1 cellular context compared by ENCODE assay signal in the genomic region with DNA sequence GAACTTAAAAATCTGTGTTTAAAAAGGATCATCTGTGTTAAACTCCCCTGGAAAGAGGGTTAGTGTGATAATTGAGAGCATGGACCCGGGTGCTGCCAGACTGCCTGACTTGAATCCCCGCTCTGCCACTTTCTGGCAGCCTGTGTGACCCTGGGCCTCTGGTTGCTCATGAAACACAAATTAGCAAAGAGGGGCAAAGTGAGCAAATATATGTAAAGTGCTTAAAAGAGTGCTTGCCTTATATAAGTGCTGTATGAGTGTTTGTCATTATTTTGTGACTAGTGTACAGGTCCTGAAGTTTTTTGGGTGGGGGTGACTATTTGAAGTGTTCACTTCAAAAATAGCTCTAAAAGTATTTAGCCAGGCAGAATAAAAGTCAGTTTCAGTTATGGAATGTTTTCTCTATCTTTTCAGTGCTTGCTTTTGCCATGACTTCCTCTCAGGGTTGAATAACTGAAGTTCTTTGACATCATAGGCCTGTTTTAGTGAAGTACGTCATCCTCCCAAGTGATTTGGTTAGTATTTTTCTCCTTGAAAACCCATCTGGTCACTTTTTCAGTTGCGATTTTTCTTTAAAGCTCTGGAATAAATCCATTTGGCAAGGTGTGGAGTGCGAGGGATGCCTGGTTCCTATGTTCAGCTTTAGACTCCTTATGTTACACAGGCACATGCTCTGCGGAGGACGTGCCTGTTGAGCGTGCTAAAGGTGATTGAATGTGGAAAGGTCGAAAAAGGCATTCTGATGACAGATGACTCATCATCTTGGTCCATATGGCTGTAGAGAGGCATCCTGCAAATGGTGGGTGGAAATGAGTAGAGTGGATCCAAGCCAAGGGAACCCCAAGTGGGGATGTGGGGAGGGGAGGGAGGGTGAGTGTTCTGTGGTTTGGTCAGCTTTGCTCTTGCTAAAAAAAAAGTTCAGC.
A peak's percentile ranks its signal among the peaks of the same experiment; 100 is the strongest.
TF ChIP-seq lines count a peak whose summit lies in the region.

No MANE protein-coding gene starts in this region.

TF ChIP-seq in SK-N-SH, 30 proteins besides CTCF, POLR2A, EP300 and RAD21 (continued from another document):
- TF ChIP-seq RFX5 (IDR thresholded peaks at IDR 0.05; ENCODE audit: low read length): no peak
- TF ChIP-seq ELF1 (IDR thresholded peaks at IDR 0.05): no peak
- TF ChIP-seq EZH2phosphoT487 (IDR thresholded peaks at IDR 0.05; ENCODE audit: borderline replicate concordance, low read depth): no peak
- TF ChIP-seq GATA2 (CRISPR knock-in tag; IDR thresholded peaks at IDR 0.05): no peak
- peak; percentile 66; the same call in 1 of the 2 replicates for TF ChIP-seq TCF12 (IDR thresholded peaks at IDR 0.05)
- no peak for TF ChIP-seq NRF1 (IDR thresholded peaks at IDR 0.05; ENCODE audit: low read depth, low read length)
- TF ChIP-seq SIN3A (IDR thresholded peaks at IDR 0.05; ENCODE audit: borderline replicate concordance, low read depth, low read length): no peak
- TF ChIP-seq FOXJ3 (CRISPR knock-in tag; IDR thresholded peaks at IDR 0.05): no peak
- peak; percentile 62 for TF ChIP-seq JUND (IDR thresholded peaks at IDR 0.05)
- TF ChIP-seq FOSL2 (IDR thresholded peaks at IDR 0.05; ENCODE audit: borderline replicate concordance, low read depth): peak; percentile 50; the same call in 1 of the 2 replicates
- no peak for TF ChIP-seq POLR2AphosphoS5 (IDR thresholded peaks at IDR 0.05; ENCODE audit: low read depth, low read length)
- TF ChIP-seq, protein P1, sequence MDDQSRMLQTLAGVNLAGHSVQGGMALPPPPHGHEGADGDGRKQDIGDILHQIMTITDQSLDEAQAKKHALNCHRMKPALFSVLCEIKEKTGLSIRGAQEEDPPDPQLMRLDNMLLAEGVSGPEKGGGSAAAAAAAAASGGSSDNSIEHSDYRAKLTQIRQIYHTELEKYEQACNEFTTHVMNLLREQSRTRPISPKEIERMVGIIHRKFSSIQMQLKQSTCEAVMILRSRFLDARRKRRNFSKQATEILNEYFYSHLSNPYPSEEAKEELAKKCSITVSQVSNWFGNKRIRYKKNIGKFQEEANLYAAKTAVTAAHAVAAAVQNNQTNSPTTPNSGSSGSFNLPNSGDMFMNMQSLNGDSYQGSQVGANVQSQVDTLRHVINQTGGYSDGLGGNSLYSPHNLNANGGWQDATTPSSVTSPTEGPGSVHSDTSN (IDR thresholded peaks at IDR 0.05): peak; percentile 42
- TF ChIP-seq YY1 (IDR thresholded peaks at IDR 0.05; ENCODE audit: low read depth): 0 out of 2 replicates have a peak, but pooled peaks have one; percentile 22
- TF ChIP-seq, protein P2, sequence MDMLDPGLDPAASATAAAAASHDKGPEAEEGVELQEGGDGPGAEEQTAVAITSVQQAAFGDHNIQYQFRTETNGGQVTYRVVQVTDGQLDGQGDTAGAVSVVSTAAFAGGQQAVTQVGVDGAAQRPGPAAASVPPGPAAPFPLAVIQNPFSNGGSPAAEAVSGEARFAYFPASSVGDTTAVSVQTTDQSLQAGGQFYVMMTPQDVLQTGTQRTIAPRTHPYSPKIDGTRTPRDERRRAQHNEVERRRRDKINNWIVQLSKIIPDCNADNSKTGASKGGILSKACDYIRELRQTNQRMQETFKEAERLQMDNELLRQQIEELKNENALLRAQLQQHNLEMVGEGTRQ (IDR thresholded peaks at IDR 0.05; ENCODE audit: borderline replicate concordance, low read depth, low read length): no peak
- TF ChIP-seq TAF1 (IDR thresholded peaks at IDR 0.05; ENCODE audit: borderline replicate concordance, low read depth, low read length): no peak
- TF ChIP-seq, protein P3, sequence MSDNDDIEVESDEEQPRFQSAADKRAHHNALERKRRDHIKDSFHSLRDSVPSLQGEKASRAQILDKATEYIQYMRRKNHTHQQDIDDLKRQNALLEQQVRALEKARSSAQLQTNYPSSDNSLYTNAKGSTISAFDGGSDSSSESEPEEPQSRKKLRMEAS (IDR thresholded peaks at IDR 0.05; ENCODE audit: low read depth): no peak
- no peak for TF ChIP-seq MEF2A (IDR thresholded peaks at IDR 0.05; ENCODE audit: borderline replicate concordance, low read depth)
- TF ChIP-seq TEAD4 (IDR thresholded peaks at IDR 0.05; ENCODE audit: borderline replicate concordance, insufficient read depth): no peak
- TF ChIP-seq, protein P4, sequence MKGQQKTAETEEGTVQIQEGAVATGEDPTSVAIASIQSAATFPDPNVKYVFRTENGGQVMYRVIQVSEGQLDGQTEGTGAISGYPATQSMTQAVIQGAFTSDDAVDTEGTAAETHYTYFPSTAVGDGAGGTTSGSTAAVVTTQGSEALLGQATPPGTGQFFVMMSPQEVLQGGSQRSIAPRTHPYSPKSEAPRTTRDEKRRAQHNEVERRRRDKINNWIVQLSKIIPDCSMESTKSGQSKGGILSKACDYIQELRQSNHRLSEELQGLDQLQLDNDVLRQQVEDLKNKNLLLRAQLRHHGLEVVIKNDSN (IDR thresholded peaks at IDR 0.05; ENCODE audit: borderline replicate concordance, low read depth): no peak
- TF ChIP-seq MXI1 (IDR thresholded peaks at IDR 0.05; ENCODE audit: low read depth, low read length): no peak
- no peak for TF ChIP-seq RXRA (IDR thresholded peaks at IDR 0.05; ENCODE audit: borderline replicate concordance, low read depth)
- TF ChIP-seq, protein P5, sequence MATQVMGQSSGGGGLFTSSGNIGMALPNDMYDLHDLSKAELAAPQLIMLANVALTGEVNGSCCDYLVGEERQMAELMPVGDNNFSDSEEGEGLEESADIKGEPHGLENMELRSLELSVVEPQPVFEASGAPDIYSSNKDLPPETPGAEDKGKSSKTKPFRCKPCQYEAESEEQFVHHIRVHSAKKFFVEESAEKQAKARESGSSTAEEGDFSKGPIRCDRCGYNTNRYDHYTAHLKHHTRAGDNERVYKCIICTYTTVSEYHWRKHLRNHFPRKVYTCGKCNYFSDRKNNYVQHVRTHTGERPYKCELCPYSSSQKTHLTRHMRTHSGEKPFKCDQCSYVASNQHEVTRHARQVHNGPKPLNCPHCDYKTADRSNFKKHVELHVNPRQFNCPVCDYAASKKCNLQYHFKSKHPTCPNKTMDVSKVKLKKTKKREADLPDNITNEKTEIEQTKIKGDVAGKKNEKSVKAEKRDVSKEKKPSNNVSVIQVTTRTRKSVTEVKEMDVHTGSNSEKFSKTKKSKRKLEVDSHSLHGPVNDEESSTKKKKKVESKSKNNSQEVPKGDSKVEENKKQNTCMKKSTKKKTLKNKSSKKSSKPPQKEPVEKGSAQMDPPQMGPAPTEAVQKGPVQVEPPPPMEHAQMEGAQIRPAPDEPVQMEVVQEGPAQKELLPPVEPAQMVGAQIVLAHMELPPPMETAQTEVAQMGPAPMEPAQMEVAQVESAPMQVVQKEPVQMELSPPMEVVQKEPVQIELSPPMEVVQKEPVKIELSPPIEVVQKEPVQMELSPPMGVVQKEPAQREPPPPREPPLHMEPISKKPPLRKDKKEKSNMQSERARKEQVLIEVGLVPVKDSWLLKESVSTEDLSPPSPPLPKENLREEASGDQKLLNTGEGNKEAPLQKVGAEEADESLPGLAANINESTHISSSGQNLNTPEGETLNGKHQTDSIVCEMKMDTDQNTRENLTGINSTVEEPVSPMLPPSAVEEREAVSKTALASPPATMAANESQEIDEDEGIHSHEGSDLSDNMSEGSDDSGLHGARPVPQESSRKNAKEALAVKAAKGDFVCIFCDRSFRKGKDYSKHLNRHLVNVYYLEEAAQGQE (IDR thresholded peaks at IDR 0.05; ENCODE audit: low read depth, low read length): no peak
